13 cellular contexts compared by ENCODE assay signal in genomic region chr18:48590678-48591077, GRCh38. TPM values are rescaled to one million over a fixed set of nuclear protein-coding genes. Genes with fewer than 3 reads are reported as not detected.
DNase-seq lines count a peak whose midpoint lies in the region; ATAC-seq, FAIRE-seq and TF ChIP-seq lines count a peak whose summit lies in the region.
"Had no signal": no experiment of that assay in that cellular context is flagged by ENCODE, and none has a peak within 500 bp of the region (broad histone marks: within the 10 kb centered on the region; RNA-seq: fewer than 3 reads in every experiment).

No MANE protein-coding gene starts in this region.

- CTCF ChIA-PET in A549 (lab: Yijun Ruan, JAX), result interaction anchor here (1.7 kb wide), 1 partner anchor 15 kb away, joined by 5 read pairs; no protein-coding TSS in a partner anchor
- CTCF ChIA-PET in mammary epithelial cell (lab: Charles Lee; ENCODE audit: low non-redundant PET), result no interaction called here
- CTCF ChIA-PET in Caco-2 (lab: Charles Lee), result no interaction called here

- H3K4me3 ChIP-seq in A549 (no peak overlapping the region), mammary epithelial cell (replicated peaks in 1 of 3; ENCODE audit: insufficient read depth in 1 of 3, low read depth in 2 of 3, low read length in 3 of 3) (no peak overlapping the region), right cardiac atrium (ENCODE audit: low read length) (no peak overlapping the region), testis (no peak overlapping the region), tibial nerve (no peak overlapping the region), Caco-2 (ENCODE audit: low read depth, low read length) (no peak overlapping the region)
- H3K4me3 ChIP-seq: lower lobe of right lung had no signal

- no peaks in the 10 kb centered on the region for H3K4me1 Mint-ChIP-seq in Caco-2 (ENCODE audit: low read depth, unreplicated experiment)

- 58% methylated on average over 4 of the region's 5 CpGs for WGBS in A549 (ENCODE audit: missing lambda C conversion rate)
- WGBS in mammary epithelial cell (ENCODE audit: low coverage, missing lambda C conversion rate), result 81% methylated on average over 4 of the region's 5 CpGs
- WGBS in right cardiac atrium, result 75% methylated on average over 5 of the region's 5 CpGs
- WGBS in testis, 2 donors, result 90 to 93% methylated on average over 5 of the region's 5 CpGs
- 97% methylated on average over 5 of the region's 5 CpGs for WGBS in tibial nerve, 2 donors

- H3K9me3 ChIP-seq in A549 (no peaks in the 10 kb centered on the region), mammary epithelial cell (replicated peaks; ENCODE audit: insufficient read depth, low read length) (no peaks in the 10 kb centered on the region), right cardiac atrium (ENCODE audit: control insufficient read depth, low read length) (no peaks in the 10 kb centered on the region), testis (no peaks in the 10 kb centered on the region), tibial nerve (no peaks in the 10 kb centered on the region), Caco-2 (no peaks in the 10 kb centered on the region)
- H3K9me3 ChIP-seq: lower lobe of right lung had no signal

- no peak overlapping the region for H3K4me3 Mint-ChIP-seq in Caco-2 (ENCODE audit: unreplicated experiment)
- H3K4me3 Mint-ChIP-seq: stimulated activated naive CD8-positive, alpha-beta T cell treated with anti-CD3 and anti-CD28 coated beads, Interleukin-15, Interleukin-2, amounts not matched to agents 100 ng/mL and 50 ng/mL, for 24 hours had no signal

- no peak for FAIRE-seq in A549 (lab: Jason Lieb, UNC)

- BruUV-seq in mammary epithelial cell (replicated peaks; lab: Mats Ljungman, UMichigan), result no TSS peak
- no TSS peak for BruUV-seq in Caco-2 (replicated peaks; lab: Mats Ljungman, UMichigan)

- POLR2A ChIA-PET in A549 (lab: Yijun Ruan, JAX) (no interaction called here), Caco-2 (lab: Charles Lee) (no interaction called here)

- peaks cover 25% of the 10 kb centered on the region for H3K4me1 ChIP-seq in A549
- peaks cover 14% of the 10 kb centered on the region for H3K4me1 ChIP-seq in mammary epithelial cell (ENCODE audit: insufficient read depth, low read length)
- H3K4me1 ChIP-seq in right cardiac atrium (ENCODE audit: control insufficient read depth, insufficient read depth, low read length), result peaks cover 11% of the 10 kb centered on the region
- peaks cover 8% of the 10 kb centered on the region for H3K4me1 ChIP-seq in testis
- H3K4me1 ChIP-seq in tibial nerve, result peaks cover 0 to 24% (median 6%) of the 10 kb centered on the region in 4 donors
- no peaks in the 10 kb centered on the region for H3K4me1 ChIP-seq in Caco-2
- H3K4me1 ChIP-seq: lower lobe of right lung had no signal

- H3K36me3 ChIP-seq in mammary epithelial cell (ENCODE audit: insufficient read depth, low read length) (no peaks in the 10 kb centered on the region), testis (ENCODE audit: low read depth, missing control alignments) (no peaks in the 10 kb centered on the region), tibial nerve (peaks cover 0 to 11% (median 0%) of the 10 kb centered on the region in 3 donors), Caco-2 (ENCODE audit: control insufficient read depth, insufficient read depth, low read length) (no peaks in the 10 kb centered on the region)

- TF ChIP-seq EP300 in A549 (IDR thresholded peaks at IDR 0.05), result no peak
- no peak for TF ChIP-seq EP300 in tibial nerve (IDR thresholded peaks at IDR 0.05)

- H3K9ac ChIP-seq in mammary epithelial cell (ENCODE audit: insufficient read depth, low read length), result no peak overlapping the region

- no peaks in the 10 kb centered on the region for H3K36me3 Mint-ChIP-seq in Caco-2 (ENCODE audit: insufficient read depth, unreplicated experiment)

- H3K27ac ChIP-seq in A549, result peak overlapping the region; percentile 69 to 86
- H3K27ac ChIP-seq in mammary epithelial cell (ENCODE audit: insufficient read depth, low read depth, low read length), result no peak overlapping the region
- peak overlapping the region; percentile 73 for H3K27ac ChIP-seq in right cardiac atrium (ENCODE audit: low read length)
- H3K27ac ChIP-seq in testis, result no peak overlapping the region
- H3K27ac ChIP-seq in tibial nerve, result peak overlapping the region in 1 of 4 donors; percentile 80
- H3K27ac ChIP-seq: lower lobe of right lung had no signal

- no peak for TF ChIP-seq RAD21 in A549 (conservative IDR thresholded peaks at IDR 0.05 in 1 of 2, IDR thresholded peaks at IDR 0.05 in 1 of 2)

- no peak overlapping the region for H3K27ac Mint-ChIP-seq in Caco-2 (ENCODE audit: unreplicated experiment)
- H3K27ac Mint-ChIP-seq: stimulated activated naive CD8-positive, alpha-beta T cell treated with anti-CD3 and anti-CD28 coated beads, Interleukin-15, Interleukin-2, amounts not matched to agents 100 ng/mL and 50 ng/mL, for 24 hours had no signal

- TF ChIP-seq CTCF in A549 (IDR thresholded peaks at IDR 0.05), result no peak
- TF ChIP-seq CTCF in mammary epithelial cell (conservative IDR thresholded peaks at IDR 0.05 in 1 of 2, IDR thresholded peaks at IDR 0.05 in 1 of 2; ENCODE audit: extremely low read depth in 1 of 2, insufficient read depth in 1 of 2, low read depth in 1 of 2, low read length in 2 of 2), result no peak
- no peak for TF ChIP-seq CTCF in testis (IDR thresholded peaks at IDR 0.05)
- no peak for TF ChIP-seq CTCF in tibial nerve (IDR thresholded peaks at IDR 0.05)
- no peak for TF ChIP-seq CTCF in Caco-2 (IDR thresholded peaks at IDR 0.05; ENCODE audit: insufficient read depth in 1 of 2, low read depth in 1 of 2, low read length in 1 of 2, severe bottlenecking in 1 of 2, unreplicated experiment in 1 of 2)

- no peaks in the 10 kb centered on the region for H4K20me1 ChIP-seq in mammary epithelial cell (ENCODE audit: insufficient read depth, low read length)

- no peaks in the 10 kb centered on the region for H3K27me3 Mint-ChIP-seq in Caco-2 (ENCODE audit: insufficient read depth, unreplicated experiment)
- H3K27me3 Mint-ChIP-seq: stimulated activated naive CD8-positive, alpha-beta T cell treated with anti-CD3 and anti-CD28 coated beads, Interleukin-15, Interleukin-2, amounts not matched to agents 100 ng/mL and 50 ng/mL, for 24 hours had no signal

- DNase-seq in A549 (ENCODE audit: low read depth in 1 of 2, low spot score in 1 of 2) (peak; percentile 20 to 43), HK-2 (ENCODE audit: unreplicated experiment) (peak; percentile 23), mammary epithelial cell (peak; percentile 42), right cardiac atrium (no peak), testis (no peak), tibial nerve (ENCODE audit: low spot score in 2 of 2) (no peak), SHP77 treated with DMSO at 0.1 percent for 48 hours (lab: John Stamatoyannopoulos, UW) (no peak), Caco-2 (no peak)
- DNase-seq: activated CD8-positive, alpha-beta memory T cell treated with anti-CD3 and anti-CD28 coated beads, Interleukin-2, amount 50 U/mL, for 4 hours; effector CD8-positive, alpha-beta T cell; lower lobe of right lung; NCI-H2171 treated with DMSO at 0.1 percent for 48 hours had no signal

- no peak for TF ChIP-seq POLR2A in A549 (IDR thresholded peaks at IDR 0.05; ENCODE audit: low read length)
- TF ChIP-seq POLR2A in testis (IDR thresholded peaks at IDR 0.05), result no peak
- no peak for TF ChIP-seq POLR2A in tibial nerve (IDR thresholded peaks at IDR 0.05)

- dilution Hi-C loops in mammary epithelial cell (cut with HindIII; ENCODE audit: low sequenced_read_pairs), result no loop called here

- intact Hi-C loops in mammary epithelial cell (cut with micrococcal nuclease), result no loop called here
- intact Hi-C loops in right cardiac atrium (cut with DNase I), result no loop called here
- intact Hi-C loops in testis (cut with DNase I; ENCODE audit: low total_unique reads), result no loop called here
- intact Hi-C loops in Caco-2 (cut with micrococcal nuclease; ENCODE audit: unreplicated experiment), result no loop called here

- in situ Hi-C loops in mammary epithelial cell (cut with MboI; ENCODE audit: low sequenced_read_pairs in 2 of 2), result no loop called here

- no peak overlapping the region for H2AFZ ChIP-seq in mammary epithelial cell (ENCODE audit: low read depth, low read length)

- H3K27me3 ChIP-seq in mammary epithelial cell (ENCODE audit: insufficient read depth, low read length), result no peaks in the 10 kb centered on the region
- H3K27me3 ChIP-seq in right cardiac atrium (ENCODE audit: control insufficient read depth, insufficient read depth), result no peaks in the 10 kb centered on the region
- no peaks in the 10 kb centered on the region for H3K27me3 ChIP-seq in testis
- H3K27me3 ChIP-seq in tibial nerve, result no peaks in the 10 kb centered on the region
- no peaks in the 10 kb centered on the region for H3K27me3 ChIP-seq in Caco-2 (replicated peaks; ENCODE audit: control insufficient read depth, insufficient read depth, low read length)

- peaks cover 53% of the 10 kb centered on the region for H3K79me2 ChIP-seq in mammary epithelial cell (ENCODE audit: insufficient read depth, low read length)

- ATAC-seq in A549, result peak; percentile 71 to 74
- ATAC-seq in right cardiac atrium, result peak in 1 of 2 donors; percentile 55

- H3K4me2 ChIP-seq in A549 (peak overlapping the region; percentile 62), mammary epithelial cell (ENCODE audit: insufficient read depth, low read depth, low read length) (no peak overlapping the region)

- H3K9me3 Mint-ChIP-seq in Caco-2 (ENCODE audit: unreplicated experiment), result no peaks in the 10 kb centered on the region
- H3K9me3 Mint-ChIP-seq: stimulated activated naive CD8-positive, alpha-beta T cell treated with anti-CD3 and anti-CD28 coated beads, Interleukin-15, Interleukin-2, amounts not matched to agents 100 ng/mL and 50 ng/mL, for 24 hours had no signal

RNA-seq across cellular contexts. Expression of gene CTIF, which starts 51.8 kb away (rescaled TPM):
- 14.6 and 17.0 TPM in 2 replicates for polyA plus RNA-seq in A549 (2011; rRNA removed)
- polyA plus RNA-seq in A549 (2012; cell fraction: cytosol; rRNA removed), result 12.5 and 15.6 TPM in 2 replicates
- 55.4 and 60.4 TPM in 2 replicates for polyA plus RNA-seq in A549 (2012; cell fraction: nucleus; rRNA removed)
- polyA plus RNA-seq in A549 (2017; fragmentation: RNase III; extraction: RNeasy Plus Mini Kit Qiagen cat#74134 plus additional on column Dnase treatment), result 23.0 to 30.0 TPM (median 24.7 TPM) in 3 replicates
- 18.0 and 26.5 TPM in 2 replicates for polyA minus RNA-seq in A549 (2011; rRNA and poly(A)+ RNA removed)
- 10 to 100 TPM; 68.8 to 70.8 TPM for total RNA-seq in mammary epithelial cell
- 13.8 TPM for polyA plus RNA-seq in mammary epithelial cell
- 37.5 TPM for polyA minus RNA-seq in mammary epithelial cell
- 10 to 100 TPM; 41.0 to 78.2 (median 49.8) TPM for total RNA-seq in right cardiac atrium
- polyA plus RNA-seq in right cardiac atrium, result 42.3 TPM
- total RNA-seq in testis, result 10 to 100 TPM; 35.6 to 41.5 TPM
- polyA plus RNA-seq in testis (ENCODE audit: insufficient read depth, low read depth, low replicate concordance), result 33.8 TPM
- 100 to 1,000 TPM in 1 of 4 donors, 10 to 100 TPM in 3; 72.2 to 137 (median 86.5) TPM for total RNA-seq in tibial nerve
- total RNA-seq in Caco-2 (2022), result 19.9 and 21.4 TPM in 2 replicates

Comparison
In these comparisons a context has a peak if more than half of its experiments do, and no peak if none do; other contexts are left out.
1. DNase-seq: peak in A549 (2 of 2), HK-2 (single experiment) and mammary epithelial cell (single experiment); none in right cardiac atrium (0 of 3), testis (single experiment), tibial nerve (0 of 2), SHP77 treated with DMSO at 0.1 percent for 48 hours (single experiment) and Caco-2 (0 of 2).
2. H3K27ac ChIP-seq: peak in A549 (2 of 2) and right cardiac atrium (single experiment); none in mammary epithelial cell (single experiment) and testis (0 of 2).